In genomic region chr4:75519452-75519851, GRCh38 we compare ENCODE assay signal across 6 cellular contexts. TPM values are rescaled to one million over a fixed set of nuclear protein-coding genes. Genes with fewer than 3 reads are reported as not detected.
"Had no signal": no experiment of that assay in that cellular context is flagged by ENCODE, and none has a peak within 500 bp of the region (broad histone marks: within the 10 kb centered on the region; RNA-seq: fewer than 3 reads in every experiment).

No MANE protein-coding gene starts in this region.

RNA-seq across cellular contexts. Expression of gene ODAPH, which starts 36.4 kb away (rescaled TPM):
- total RNA-seq: activated B cell treated with CpG ODN at 0.5 μM for 24 hours; activated CD4-positive, alpha-beta T cell treated with anti-CD3 and anti-CD28 coated beads for 36 hours; activated CD8-positive, alpha-beta memory T cell treated with anti-CD3 and anti-CD28 coated beads for 36 hours; activated CD8-positive, alpha-beta T cell treated with anti-CD3 and anti-CD28 coated beads for 36 hours; activated CD8-positive, alpha-beta T cell treated with anti-CD3 and anti-CD28 coated beads, Interleukin-2, amount 10 ng/mL, durations not matched to agents 7 days and 5 days; WTC11 had no signal
